ENCODE assay signal across 21 cellular contexts in genomic region chr11:59582006-59582405, GRCh38. TPM values are rescaled to one million over a fixed set of nuclear protein-coding genes. Genes with fewer than 3 reads are reported as not detected.
DNase-seq lines count a peak whose midpoint lies in the region; ATAC-seq, FAIRE-seq and TF ChIP-seq lines count a peak whose summit lies in the region.
"Had no signal": no experiment of that assay in that cellular context is flagged by ENCODE, and none has a peak within 500 bp of the region (broad histone marks: within the 10 kb centered on the region; RNA-seq: fewer than 3 reads in every experiment).

No MANE protein-coding gene starts in this region.

- H3K27ac ChIP-seq in small intestine (ENCODE audit: low read depth in 1 of 2, low read length in 1 of 2) (no peak overlapping the region), left ventricle myocardium inferior (replicated peaks) (no peak overlapping the region)
- H3K27ac ChIP-seq: C4-2B, SJSA1 had no signal

- no peak for ATAC-seq in activated T-cell treated with anti-CD3 and anti-CD28 coated beads, Interleukin-2, amount 50 U/mL, for 72 hours (replicated peaks in 1 of 2)
- ATAC-seq in activated B cell treated with CpG ODN at 0.5 μM for 24 hours (ENCODE audit: low read depth) = no peak
- ATAC-seq: Right ventricle myocardium inferior had no signal

- H3K9me3 ChIP-seq in small intestine (ENCODE audit: control insufficient read depth, low read depth) = no peaks in the 10 kb centered on the region
- H3K9me3 ChIP-seq in left ventricle myocardium inferior (replicated peaks) = peaks cover 6% of the 10 kb centered on the region

- POLR2A ChIA-PET in activated B cell treated with CpG ODN at 0.5 μM for 24 hours (lab: Charles Lee) = interaction anchor here (0.5 kb wide), 1 partner anchor 88 kb away, joined by 3 read pairs; no protein-coding TSS in a partner anchor

- peak overlapping the region; percentile 57 for H3K27ac Mint-ChIP-seq in activated T-cell treated with anti-CD3 and anti-CD28 coated beads, Interleukin-2, amount 50 U/mL, for 24 hours
- H3K27ac Mint-ChIP-seq in activated T-cell treated with anti-CD3 and anti-CD28 coated beads, Interleukin-2, amount 50 U/mL, for 72 hours = no peak overlapping the region
- peak overlapping the region; percentile 24 for H3K27ac Mint-ChIP-seq in activated B cell treated with CpG ODN at 0.5 μM for 24 hours
- H3K27ac Mint-ChIP-seq in T-helper 2 cell treated with Interferon-gamma antibody and Interleukin-4, amounts not matched to agents 5 μg/mL and 100 μg/mL, for 36 hours = no peak overlapping the region

- H3K27me3 Mint-ChIP-seq in activated T-cell treated with anti-CD3 and anti-CD28 coated beads, Interleukin-2, amount 50 U/mL, for 24 hours = no peaks in the 10 kb centered on the region
- H3K27me3 Mint-ChIP-seq in activated T-cell treated with anti-CD3 and anti-CD28 coated beads, Interleukin-2, amount 50 U/mL, for 72 hours (ENCODE audit: low read depth) = no peaks in the 10 kb centered on the region
- no peaks in the 10 kb centered on the region for H3K27me3 Mint-ChIP-seq in activated B cell treated with CpG ODN at 0.5 μM for 24 hours
- no peaks in the 10 kb centered on the region for H3K27me3 Mint-ChIP-seq in T-helper 2 cell treated with Interferon-gamma antibody and Interleukin-4, amounts not matched to agents 5 μg/mL and 100 μg/mL, for 36 hours (ENCODE audit: low read depth)

- H3K36me3 Mint-ChIP-seq in activated T-cell treated with anti-CD3 and anti-CD28 coated beads, Interleukin-2, amount 50 U/mL, for 24 hours (ENCODE audit: low read depth) = peaks cover 86% of the 10 kb centered on the region
- peaks cover 12 to 46% of the 10 kb centered on the region in 2 donors for H3K36me3 Mint-ChIP-seq in activated T-cell treated with anti-CD3 and anti-CD28 coated beads, Interleukin-2, amount 50 U/mL, for 72 hours (ENCODE audit: insufficient read depth in 2 of 2)
- H3K36me3 Mint-ChIP-seq in activated B cell treated with CpG ODN at 0.5 μM for 24 hours (ENCODE audit: low read depth) = peaks cover 73% of the 10 kb centered on the region
- H3K36me3 Mint-ChIP-seq in T-helper 2 cell treated with Interferon-gamma antibody and Interleukin-4, amounts not matched to agents 5 μg/mL and 100 μg/mL, for 36 hours (ENCODE audit: low read depth) = peaks cover 72% of the 10 kb centered on the region

- H3K4me3 ChIP-seq in small intestine (ENCODE audit: low read depth in 1 of 2, low read length in 2 of 2) (no peak overlapping the region), left ventricle myocardium inferior (no peak overlapping the region)
- H3K4me3 ChIP-seq: SJSA1 had no signal

- WGBS in small intestine, 3 donors = 30 to 76% (median 48%) methylated on average over 1 of the region's 1 CpG

- DNase-seq in activated T-cell treated with anti-CD3 and anti-CD28 coated beads, Interleukin-2, amount 50 U/mL, for 24 hours = no peak
- DNase-seq in activated T-cell treated with anti-CD3 and anti-CD28 coated beads, Interleukin-2, amount 50 U/mL, for 72 hours = no peak
- no peak for DNase-seq in activated B cell treated with CpG ODN at 0.5 μM for 24 hours
- peak; percentile 31 for DNase-seq in foreskin melanocyte
- DNase-seq in small intestine = peak; percentile 29
- DNase-seq in T-helper 2 cell treated with Interferon-gamma antibody and Interleukin-4, amounts not matched to agents 5 μg/mL and 100 μg/mL, for 36 hours (ENCODE audit: low spot score) = no peak
- DNase-seq in left ventricle myocardium inferior = no peak
- DNase-seq in NCI-H1436 treated with DMSO at 0.1 percent for 48 hours (lab: John Stamatoyannopoulos, UW) = no peak
- DNase-seq: DMS53, H9, KG1, NCI-H1105, NCI-H2081, NCI-H2171, NCI-H345, NCI-H524 had no signal

- peaks cover 5 to 26% of the 10 kb centered on the region in 2 donors for H3K36me3 ChIP-seq in small intestine (ENCODE audit: control insufficient read depth in 2 of 2, insufficient read depth in 2 of 2, low read length in 2 of 2)
- H3K36me3 ChIP-seq in left ventricle myocardium inferior = peaks cover 83% of the 10 kb centered on the region

- H3K4me3 Mint-ChIP-seq in activated T-cell treated with anti-CD3 and anti-CD28 coated beads, Interleukin-2, amount 50 U/mL, for 24 hours = no peak overlapping the region
- H3K4me3 Mint-ChIP-seq in activated T-cell treated with anti-CD3 and anti-CD28 coated beads, Interleukin-2, amount 50 U/mL, for 72 hours = no peak overlapping the region
- H3K4me3 Mint-ChIP-seq in activated B cell treated with CpG ODN at 0.5 μM for 24 hours = no peak overlapping the region
- no peak overlapping the region for H3K4me3 Mint-ChIP-seq in T-helper 2 cell treated with Interferon-gamma antibody and Interleukin-4, amounts not matched to agents 5 μg/mL and 100 μg/mL, for 36 hours
- H3K4me3 Mint-ChIP-seq: H9 had no signal

- H3K27me3 ChIP-seq in small intestine (ENCODE audit: control insufficient read depth in 2 of 2, insufficient read depth in 2 of 2, low read length in 2 of 2) (no peaks in the 10 kb centered on the region), left ventricle myocardium inferior (ENCODE audit: low read depth) (no peaks in the 10 kb centered on the region)
- H3K27me3 ChIP-seq: SJSA1 had no signal

- no peaks in the 10 kb centered on the region for H3K4me1 Mint-ChIP-seq in activated T-cell treated with anti-CD3 and anti-CD28 coated beads, Interleukin-2, amount 50 U/mL, for 24 hours (ENCODE audit: low read depth)
- no peaks in the 10 kb centered on the region for H3K4me1 Mint-ChIP-seq in activated T-cell treated with anti-CD3 and anti-CD28 coated beads, Interleukin-2, amount 50 U/mL, for 72 hours (ENCODE audit: low read depth)
- peaks cover 4% of the 10 kb centered on the region for H3K4me1 Mint-ChIP-seq in activated B cell treated with CpG ODN at 0.5 μM for 24 hours
- no peaks in the 10 kb centered on the region for H3K4me1 Mint-ChIP-seq in T-helper 2 cell treated with Interferon-gamma antibody and Interleukin-4, amounts not matched to agents 5 μg/mL and 100 μg/mL, for 36 hours (ENCODE audit: low read depth)
- H3K4me1 Mint-ChIP-seq: H9 had no signal

- CTCF ChIA-PET in activated B cell treated with CpG ODN at 0.5 μM for 24 hours (lab: Charles Lee) = no interaction called here

- no peak for FAIRE-seq in small intestine (lab: Jason Lieb, UNC)
- FAIRE-seq: A204.1, D721Med had no signal

- intact Hi-C loops in activated B cell treated with CpG ODN at 0.5 μM for 24 hours (cut with micrococcal nuclease) (no loop called here), left ventricle myocardium inferior (cut with micrococcal nuclease) (loop anchor here (5.0 kb wide), 1 partner anchor 70 kb away; no protein-coding TSS in a partner anchor)

- TF ChIP-seq CTCF in activated B cell treated with CpG ODN at 0.5 μM for 24 hours (IDR thresholded peaks at IDR 0.05) = no peak
- no peak for TF ChIP-seq CTCF in left ventricle myocardium inferior (IDR thresholded peaks at IDR 0.05; ENCODE audit: borderline replicate concordance)

- no peaks in the 10 kb centered on the region for H3K4me1 ChIP-seq in small intestine (ENCODE audit: control insufficient read depth in 2 of 2, insufficient read depth in 1 of 2, low read depth in 1 of 2, low read length in 1 of 2)
- H3K4me1 ChIP-seq in left ventricle myocardium inferior = no peaks in the 10 kb centered on the region
- H3K4me1 ChIP-seq: SJSA1 had no signal

- peaks cover 8% of the 10 kb centered on the region for H3K9me3 Mint-ChIP-seq in activated T-cell treated with anti-CD3 and anti-CD28 coated beads, Interleukin-2, amount 50 U/mL, for 24 hours
- peaks cover 0 to 6% of the 10 kb centered on the region in 2 donors for H3K9me3 Mint-ChIP-seq in activated T-cell treated with anti-CD3 and anti-CD28 coated beads, Interleukin-2, amount 50 U/mL, for 72 hours
- peaks cover 8% of the 10 kb centered on the region for H3K9me3 Mint-ChIP-seq in activated B cell treated with CpG ODN at 0.5 μM for 24 hours
- H3K9me3 Mint-ChIP-seq in T-helper 2 cell treated with Interferon-gamma antibody and Interleukin-4, amounts not matched to agents 5 μg/mL and 100 μg/mL, for 36 hours = peaks cover 9% of the 10 kb centered on the region

RNA-seq across cellular contexts. Expression of gene OSBP, which starts 33.6 kb away (rescaled TPM):
- 10 to 100 TPM; 61.9 to 67.4 TPM for total RNA-seq in activated T-cell treated with anti-CD3 and anti-CD28 coated beads, Interleukin-2, amount 50 U/mL, for 72 hours
- 34.7 and 38.0 TPM in 2 replicates for total RNA-seq in activated B cell treated with CpG ODN at 0.5 μM for 24 hours
- polyA plus RNA-seq in small intestine = 10 to 100 TPM; 22.2 to 27.3 (median 25.9) TPM
- 30.0 TPM for total RNA-seq in left ventricle myocardium inferior

Comparison
In these comparisons a context has a peak if more than half of its experiments do, and no peak if none do; other contexts are left out.
1. H3K27ac Mint-ChIP-seq: peak in activated T-cell treated with anti-CD3 and anti-CD28 coated beads, Interleukin-2, amount 50 U/mL, for 24 hours (single experiment) and activated B cell treated with CpG ODN at 0.5 μM for 24 hours (single experiment); none in activated T-cell treated with anti-CD3 and anti-CD28 coated beads, Interleukin-2, amount 50 U/mL, for 72 hours (single experiment) and T-helper 2 cell treated with Interferon-gamma antibody and Interleukin-4, amounts not matched to agents 5 μg/mL and 100 μg/mL, for 36 hours (single experiment).
2. DNase-seq: peak in foreskin melanocyte (single experiment) and small intestine (single experiment); none in activated T-cell treated with anti-CD3 and anti-CD28 coated beads, Interleukin-2, amount 50 U/mL, for 24 hours (single experiment), activated T-cell treated with anti-CD3 and anti-CD28 coated beads, Interleukin-2, amount 50 U/mL, for 72 hours (0 of 2), activated B cell treated with CpG ODN at 0.5 μM for 24 hours (single experiment), T-helper 2 cell treated with Interferon-gamma antibody and Interleukin-4, amounts not matched to agents 5 μg/mL and 100 μg/mL, for 36 hours (single experiment), left ventricle myocardium inferior (single experiment) and NCI-H1436 treated with DMSO at 0.1 percent for 48 hours (single experiment).